In the genomic region with DNA sequence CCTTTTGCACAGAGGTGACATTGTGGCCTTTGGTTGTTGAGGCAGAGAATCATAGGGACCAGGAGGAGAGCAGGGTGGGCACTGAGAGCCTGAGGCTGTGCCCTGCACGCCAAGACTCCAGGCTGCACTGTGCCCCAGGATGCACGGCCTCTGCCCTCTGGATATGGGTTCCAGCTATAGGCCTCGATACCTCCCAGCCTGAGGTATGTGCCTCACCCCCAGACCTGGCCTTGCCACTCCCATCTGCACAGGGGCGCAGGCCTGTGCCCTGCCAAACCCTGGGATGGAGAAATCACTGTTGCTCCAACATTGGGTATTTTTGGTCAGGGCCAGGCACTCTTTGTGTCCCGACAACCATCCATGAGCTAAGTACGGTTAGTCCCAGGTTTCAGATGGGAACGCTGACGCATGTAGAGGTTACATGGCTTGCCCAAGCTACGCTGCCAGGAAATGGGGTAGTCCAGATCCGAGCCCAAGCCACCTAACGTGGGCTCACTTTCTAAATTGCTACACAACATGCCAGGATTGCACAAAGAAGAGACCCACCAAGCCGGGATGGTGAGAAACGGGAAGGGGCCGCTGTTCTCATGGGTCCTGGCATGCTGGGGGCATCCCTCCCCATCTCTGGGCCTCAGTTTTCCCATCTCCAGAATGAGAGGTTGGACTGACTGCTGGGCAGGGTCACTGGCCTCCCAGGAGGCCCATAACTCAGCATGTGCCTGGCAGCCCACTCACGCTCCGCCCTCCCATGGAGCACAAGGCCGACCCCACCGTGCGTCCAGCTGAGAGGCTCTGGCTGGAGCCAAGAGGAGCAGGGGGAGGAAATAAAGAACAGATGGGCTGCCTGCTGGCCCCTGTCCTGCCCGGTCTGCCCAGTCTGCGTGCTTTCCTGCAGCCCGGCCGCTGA, we compare ENCODE assay signal across 9 cellular contexts. TPM values are rescaled to one million over a fixed set of nuclear protein-coding genes. Genes with fewer than 3 reads are reported as not detected.
DNase-seq lines count a peak whose midpoint lies in the region; ATAC-seq and FAIRE-seq lines count a peak whose summit lies in the region.
"Had no signal": no experiment of that assay in that cellular context is flagged by ENCODE, and none has a peak within 500 bp of the region (broad histone marks: within the 10 kb centered on the region; RNA-seq: fewer than 3 reads in every experiment).

No MANE protein-coding gene starts in this region.

- H3K9ac ChIP-seq in BLaER1 = no peak overlapping the region
- no peak overlapping the region for H3K9ac ChIP-seq in rectal smooth muscle tissue (ENCODE audit: low read length)

- H3K4me2 ChIP-seq in BLaER1 = peak overlapping the region; percentile 84

- CTCF ChIA-PET in activated CD4-positive, alpha-beta memory T cell treated with anti-CD3 and anti-CD28 coated beads, Interleukin-2, amount 10 ng/mL, durations not matched to agents 7 days and 5 days (lab: Charles Lee) = interaction anchor here (1.1 to 1.8 kb wide), 3 partner anchors 13 to 87 kb away, joined by 4 to 5 read pairs (median 4); no protein-coding TSS in a partner anchor

- FAIRE-seq in HTR-8/SVneo (lab: Jason Lieb, UNC) = no peak
- FAIRE-seq: islet of Langerhans had no signal

- no peaks in the 10 kb centered on the region for H3K9me3 ChIP-seq in BLaER1

- peak overlapping the region; percentile 39 for H3K27ac ChIP-seq in BLaER1
- peak overlapping the region; percentile 38 for H3K27ac ChIP-seq in caudate nucleus (ENCODE audit: low read depth, low read length)
- peak overlapping the region; percentile 96 for H3K27ac ChIP-seq in rectal smooth muscle tissue (ENCODE audit: low read depth, low read length)

- no peaks in the 10 kb centered on the region for H3K36me3 Mint-ChIP-seq in activated CD4-positive, alpha-beta memory T cell treated with anti-CD3 and anti-CD28 coated beads, Interleukin-2, amount 10 ng/mL, durations not matched to agents 7 days and 5 days (ENCODE audit: low read depth)

- H3K27me3 ChIP-seq in BLaER1 (no peaks in the 10 kb centered on the region), rectal smooth muscle tissue (ENCODE audit: control insufficient read depth, insufficient read depth, low read length) (no peaks in the 10 kb centered on the region)

- ATAC-seq in left ventricle myocardium superior = peak; percentile 14

- H3K9me3 Mint-ChIP-seq in activated CD4-positive, alpha-beta memory T cell treated with anti-CD3 and anti-CD28 coated beads, Interleukin-2, amount 10 ng/mL, durations not matched to agents 7 days and 5 days = no peaks in the 10 kb centered on the region

- H3K4me3 ChIP-seq in BLaER1 (no peak overlapping the region), rectal smooth muscle tissue (ENCODE audit: low read length) (no peak overlapping the region)

- intact Hi-C loops in left ventricle myocardium superior (cut with micrococcal nuclease) = no loop called here

- DNase-seq in caudate nucleus (lab: John Stamatoyannopoulos, UW) = peak in 14 of 61 donors; percentile 27 to 60 (median 37)
- peak; percentile 84 for DNase-seq in left ventricle myocardium superior
- DNase-seq in RPMI8226 = no peak
- DNase-seq in inferior parietal cortex (ENCODE audit: extremely low spot score) = no peak
- no peak for DNase-seq in HTR-8/SVneo (ENCODE audit: insufficient read length, low spot score)
- DNase-seq in activated CD4-positive, alpha-beta memory T cell treated with anti-CD3 and anti-CD28 coated beads, Interleukin-2, amount 10 ng/mL, durations not matched to agents 7 days and 5 days = no peak

- H3K27me3 Mint-ChIP-seq in activated CD4-positive, alpha-beta memory T cell treated with anti-CD3 and anti-CD28 coated beads, Interleukin-2, amount 10 ng/mL, durations not matched to agents 7 days and 5 days = no peaks in the 10 kb centered on the region

- H3K4me1 ChIP-seq in BLaER1 (no peaks in the 10 kb centered on the region; the same call in 1 of the 2 replicates), rectal smooth muscle tissue (ENCODE audit: control insufficient read depth, insufficient read depth, low read length) (peaks cover 95% of the 10 kb centered on the region)

- POLR2A ChIA-PET in activated CD4-positive, alpha-beta memory T cell treated with anti-CD3 and anti-CD28 coated beads, Interleukin-2, amount 10 ng/mL, durations not matched to agents 7 days and 5 days (lab: Charles Lee) = no interaction called here

- H4K20me1 ChIP-seq in BLaER1 = peaks cover 13% of the 10 kb centered on the region; the same call in 1 of the 2 replicates

- no peak overlapping the region for H3K27ac Mint-ChIP-seq in activated CD4-positive, alpha-beta memory T cell treated with anti-CD3 and anti-CD28 coated beads, Interleukin-2, amount 10 ng/mL, durations not matched to agents 7 days and 5 days

- no peak overlapping the region for H3K4me3 Mint-ChIP-seq in activated CD4-positive, alpha-beta memory T cell treated with anti-CD3 and anti-CD28 coated beads, Interleukin-2, amount 10 ng/mL, durations not matched to agents 7 days and 5 days

- no peaks in the 10 kb centered on the region for H3K36me3 ChIP-seq in BLaER1
- no peaks in the 10 kb centered on the region for H3K36me3 ChIP-seq in rectal smooth muscle tissue (ENCODE audit: control insufficient read depth, insufficient read depth, low read length)

- H3K4me1 Mint-ChIP-seq in activated CD4-positive, alpha-beta memory T cell treated with anti-CD3 and anti-CD28 coated beads, Interleukin-2, amount 10 ng/mL, durations not matched to agents 7 days and 5 days = peaks cover 2% of the 10 kb centered on the region

RNA-seq across cellular contexts. Expression of gene ZCCHC24, which starts 44.2 kb away (rescaled TPM):
- 49.0 TPM for total RNA-seq in left ventricle myocardium superior
- 1 to 10 TPM; 1.5 TPM for total RNA-seq in activated CD4-positive, alpha-beta memory T cell treated with anti-CD3 and anti-CD28 coated beads, Interleukin-2, amount 10 ng/mL, durations not matched to agents 7 days and 5 days

RNA-seq across cellular contexts. Expression of gene PPIF, which starts 54.0 kb away (rescaled TPM):
- 139 TPM for total RNA-seq in left ventricle myocardium superior
- total RNA-seq in activated CD4-positive, alpha-beta memory T cell treated with anti-CD3 and anti-CD28 coated beads, Interleukin-2, amount 10 ng/mL, durations not matched to agents 7 days and 5 days = 10 to 100 TPM; 80.7 to 88.4 TPM

Comparison
In these comparisons a context has a peak if more than half of its experiments do, and no peak if none do; other contexts are left out.
1. H3K27ac ChIP-seq: peak in every context shown above with its lines; median percentile 96 in rectal smooth muscle tissue; 39 in BLaER1; 38 in caudate nucleus.
2. RNA of gene ZCCHC24, which starts 44.2 kb away (total RNA-seq): 49.0 TPM in left ventricle myocardium superior (single experiment); 1.5 TPM in activated CD4-positive, alpha-beta memory T cell treated with anti-CD3 and anti-CD28 coated beads, Interleukin-2, amount 10 ng/mL, durations not matched to agents 7 days and 5 days; every median in the first group is over 10 times any median in the second.